8 cellular contexts compared by ENCODE assay signal in the genomic region with DNA sequence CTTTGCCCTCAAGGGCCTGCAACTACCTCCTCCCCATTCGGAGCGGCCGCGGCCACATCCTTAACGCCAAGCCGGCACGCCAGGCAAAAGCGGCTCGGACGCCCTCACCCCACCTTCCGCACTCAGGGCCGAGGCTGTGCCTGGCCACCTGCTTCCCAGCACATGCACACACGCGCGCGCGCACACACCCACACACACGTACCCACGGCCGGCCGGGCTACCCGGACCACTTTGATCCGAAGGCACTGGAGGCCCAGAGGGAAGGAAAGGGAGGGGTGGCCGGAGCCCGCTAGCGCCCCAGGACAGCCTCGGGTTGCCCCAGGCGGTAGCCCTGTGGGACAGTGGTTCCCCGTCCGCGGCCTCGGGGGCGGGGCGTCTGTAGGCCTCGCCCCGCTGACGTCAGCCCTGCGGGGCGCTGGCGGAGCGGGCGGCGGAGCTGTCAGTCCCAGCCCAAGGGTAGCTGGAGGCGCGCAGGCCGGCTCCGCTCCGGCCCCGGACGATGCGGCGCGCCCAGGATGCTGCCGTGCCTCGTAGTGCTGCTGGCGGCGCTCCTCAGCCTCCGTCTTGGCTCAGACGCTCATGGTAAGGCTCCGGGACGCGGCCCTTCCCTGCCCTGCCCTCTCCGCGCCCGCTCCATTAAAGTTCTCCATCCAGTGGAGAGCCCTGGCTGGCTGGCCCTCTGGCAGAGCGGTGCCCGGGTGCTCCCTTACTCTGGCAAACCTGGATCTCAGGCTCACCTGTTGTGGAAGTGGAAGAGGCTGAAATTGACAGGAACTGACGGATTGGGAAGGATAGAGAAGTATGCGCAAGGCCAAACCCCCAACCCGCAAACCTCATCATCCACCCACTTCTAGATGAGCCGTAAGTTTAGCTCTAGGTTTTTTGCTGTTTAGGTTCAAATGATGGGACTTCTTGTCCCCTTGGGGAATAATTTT. TPM values are rescaled to one million over a fixed set of nuclear protein-coding genes. Genes with fewer than 3 reads are reported as not detected.
DNase-seq lines count a peak whose midpoint lies in the region; ATAC-seq and TF ChIP-seq lines count a peak whose summit lies in the region.

A gene (plus strand): TSS at position 442 of the 935 bp plus-strand sequence. CDS start 74 bp downstream, at position 516.

- H3K4me1 ChIP-seq in lung (ENCODE audit: control insufficient read depth in 2 of 2, insufficient read depth in 2 of 2, low read length in 2 of 2): peaks cover 0 to 3% of the 10 kb centered on the region in 2 donors

- no peaks in the 10 kb centered on the region for H3K36me3 ChIP-seq in lung (ENCODE audit: control insufficient read depth in 2 of 2, insufficient read depth in 2 of 2, low read length in 2 of 2)

- ATAC-seq in HG02610 (IDR thresholded peaks at IDR 0.05; ENCODE audit: unreplicated experiment) (peak; percentile 86), lung (ENCODE audit: insufficient read depth, low FRiP score) (peak; percentile 92)

- DNase-seq in NCI-H187 (lab: John Stamatoyannopoulos, UW) (peak; percentile 13 to 45), NCI-H187 treated with DMSO at 0.1 percent for 48 hours (lab: John Stamatoyannopoulos, UW) (no peak), NCI-H1436 (lab: John Stamatoyannopoulos, UW) (peak; percentile 74), dermis blood vessel endothelial cell (peak; percentile 60), lung (ENCODE audit: low spot score) (peak; percentile 81)
- DNase-seq in activated CD4-positive, alpha-beta T cell treated with anti-CD3 and anti-CD28 coated beads for 48 hours: peak; percentile 90
- DNase-seq in stimulated activated CD4-positive, alpha-beta T cell treated with anti-CD3 and anti-CD28 coated beads, TNF-alpha, amount 100 ng/mL, for 24 hours (ENCODE audit: low read depth in 3 of 3): peak; percentile 58 to 83 (median 68)

- no peaks in the 10 kb centered on the region for H3K27me3 ChIP-seq in lung (ENCODE audit: control insufficient read depth, insufficient read depth)

- H3K27ac ChIP-seq in lung (ENCODE audit: low read depth in 1 of 2, low read length in 1 of 2): peak within 1 kb of the TSS in 1 of 2 donors; percentile 89

- TF ChIP-seq CTCF in lung (IDR thresholded peaks at IDR 0.05; ENCODE audit: control extremely low read depth, extremely low read depth): no peak

- no peaks in the 10 kb centered on the region for H3K9me3 ChIP-seq in lung (ENCODE audit: control insufficient read depth in 2 of 2, insufficient read depth in 1 of 2, low read length in 1 of 2)

- H3K4me3 ChIP-seq in lung: peak within 1 kb of the TSS; percentile 40

- WGBS in lung, 2 donors: 2 to 3% methylated on average over 48 to 71 of the region's 71 CpGs

RNA-seq across cellular contexts. Expression of the gene that starts here (rescaled TPM):
- total RNA-seq in dermis blood vessel endothelial cell (0.09 TPM in 1 of 2 replicates, not detected in the other), lung (10 to 100 TPM; 15.4 to 41.1 TPM)
- polyA plus RNA-seq in lung: 10 to 100 TPM in 1 of 2 donors, 1 to 10 TPM in 1; 7.9 to 52.5 TPM

Comparison
In these comparisons a context has a peak if more than half of its experiments do, and no peak if none do; other contexts are left out.
1. RNA of the gene that starts here (total RNA-seq): 15.4 to 41.1 TPM in lung; 0.09 TPM in dermis blood vessel endothelial cell; every median in the first group is over 10 times any median in the second.
2. Peak in DNase-seq in dermis blood vessel endothelial cell; RNA of the gene not detected or under 1 TPM.